ENCODE assay signal across 30 cellular contexts in the genomic region with DNA sequence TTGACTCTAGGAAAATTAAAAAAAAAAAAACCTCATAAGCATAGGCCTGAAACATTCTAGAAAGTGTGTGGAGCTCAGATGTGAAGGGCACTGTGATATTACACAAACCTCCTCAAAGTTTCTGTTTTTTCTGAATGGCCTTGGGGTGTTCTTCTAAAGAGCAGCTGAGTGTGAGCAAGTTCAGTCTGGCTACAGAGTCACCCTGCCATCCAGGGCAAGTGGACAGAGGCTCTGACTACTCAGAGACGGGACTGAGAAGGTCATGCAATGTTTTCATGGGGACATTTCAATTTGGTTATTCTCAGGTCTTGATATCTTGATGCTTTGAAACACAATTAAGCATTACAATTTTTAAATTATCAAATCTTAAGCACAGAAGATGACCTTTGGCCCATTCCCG. TPM values are rescaled to one million over a fixed set of nuclear protein-coding genes. Genes with fewer than 3 reads are reported as not detected.
"Had no signal": no experiment of that assay in that cellular context is flagged by ENCODE, and none has a peak within 500 bp of the region (broad histone marks: within the 10 kb centered on the region; RNA-seq: fewer than 3 reads in every experiment).

No MANE protein-coding gene starts in this region.

- H3K27me3 ChIP-seq: stomach, suprapubic skin, testis, thyroid gland, tibial artery, tibial nerve, transverse colon, upper lobe of left lung, upper lobe of right lung, uterus, vagina had no signal

- DNase-seq: stimulated activated CD4-positive, alpha-beta T cell treated with anti-CD3 and anti-CD28 coated beads, Interleukin-2, amount 100 ng/mL, for 48 hours; stimulated activated CD4-positive, alpha-beta T cell treated with anti-CD3 and anti-CD28 coated beads, Interleukin-4, amount 100 ng/mL, for 1 hour; stimulated activated CD4-positive, alpha-beta T cell treated with anti-CD3 and anti-CD28 coated beads, Interleukin-4, amount 100 ng/mL, for 24 hours; stimulated activated CD4-positive, alpha-beta T cell treated with anti-CD3 and anti-CD28 coated beads, Interleukin-4, amount 100 ng/mL, for 4 hours; stimulated activated CD8-positive, alpha-beta memory T cell treated with anti-CD3 and anti-CD28 coated beads, Interleukin-4, amount 100 ng/mL, for 48 hours; stimulated activated naive B cell treated with anti-CD40 and anti-IgM and Interleukin-4, amounts not matched to agents 10 μg/mL and 1 μg/mL and 100 μg/mL, for 72 hours; stimulated activated naive CD4-positive, alpha-beta T cell; stimulated activated naive CD4-positive, alpha-beta T cell treated with Interleukin-2 at 50 U/mL for 16 hours; stimulated activated naive CD8-positive, alpha-beta T cell treated with anti-CD3 and anti-CD28 coated beads, Interleukin-15, amount 100 ng/mL, for 72 hours; stimulated activated naive CD8-positive, alpha-beta T cell treated with anti-CD3 and anti-CD28 coated beads, Interleukin-15, Interleukin-2, amounts not matched to agents 100 U/mL and 50 U/mL, for 24 hours; stomach; substantia nigra; testis; thyroid gland; tibial artery; transverse colon; trophoblast cell; upper lobe of left lung; upper lobe of right lung; uterus had no signal

- ATAC-seq: stimulated activated naive B cell treated with anti-CD40 and anti-IgM and Interleukin-4, amounts not matched to agents 10 μg/mL and 1 μg/mL and 100 μg/mL, for 72 hours; stimulated activated naive CD8-positive, alpha-beta T cell treated with anti-CD3 and anti-CD28 coated beads, Interleukin-15, amount 100 ng/mL, for 72 hours; stimulated activated naive CD8-positive, alpha-beta T cell treated with anti-CD3 and anti-CD28 coated beads, Interleukin-15, Interleukin-2, amounts not matched to agents 100 U/mL and 50 U/mL, for 24 hours; upper lobe of right lung had no signal

- FAIRE-seq: urothelium cell line had no signal

- H3K4me1 ChIP-seq: stomach, suprapubic skin, testis, thyroid gland, tibial artery, tibial nerve, transverse colon, upper lobe of right lung, uterus, vagina had no signal

- H3K27ac ChIP-seq: stomach, suprapubic skin, testis, thoracic aorta, thyroid gland, tibial artery, tibial nerve, transverse colon, upper lobe of right lung, uterus, vagina had no signal

- H3K9me3 ChIP-seq: suprapubic skin, testis, thoracic aorta, thyroid gland, transverse colon, upper lobe of left lung, upper lobe of right lung, uterus, vagina had no signal

- H3K4me3 ChIP-seq: stomach, suprapubic skin, testis, thoracic aorta, thyroid gland, tibial artery, tibial nerve, transverse colon, upper lobe of left lung, upper lobe of right lung, uterus, vagina had no signal

- H3K36me3 ChIP-seq: stomach, suprapubic skin, thoracic aorta, thyroid gland, tibial artery, tibial nerve, transverse colon, upper lobe of left lung, upper lobe of right lung, uterus, vagina had no signal

RNA-seq across cellular contexts. Expression of gene SSTR4, which starts 36.6 kb away (rescaled TPM):
- total RNA-seq: stomach, subcutaneous adipose tissue, suprapubic skin, temporal lobe, thoracic aorta, thyroid gland, tibial nerve, transverse colon, upper lobe of right lung, ureter, urinary bladder, uterus, vagina had no signal
- polyA plus RNA-seq: stomach, thymus had no signal
